In the genomic region with DNA sequence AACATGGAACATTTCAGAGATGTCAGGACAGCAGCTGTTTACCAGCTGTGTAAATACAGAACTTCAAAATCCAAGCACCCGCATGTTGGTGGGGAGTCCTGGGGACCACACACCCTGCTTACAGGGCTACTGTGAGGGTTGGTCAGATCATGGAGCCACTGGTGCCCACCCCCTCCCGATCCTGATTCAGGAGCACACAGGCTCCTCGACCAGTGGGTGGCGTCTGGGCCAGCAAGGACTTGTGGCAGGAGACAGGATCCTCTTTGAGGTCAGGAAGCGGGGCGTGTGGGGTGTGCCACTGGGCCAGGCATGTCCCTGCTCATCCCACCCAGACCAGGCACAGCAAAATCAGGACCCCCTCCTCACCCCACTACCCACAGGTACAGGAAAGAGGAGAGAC, we compare ENCODE assay signal across 16 cellular contexts.
DNase-seq lines count a peak whose midpoint lies in the region; ATAC-seq and TF ChIP-seq lines count a peak whose summit lies in the region.
"Had no signal": no experiment of that assay in that cellular context is flagged by ENCODE, and none has a peak within 500 bp of the region (broad histone marks: within the 10 kb centered on the region; RNA-seq: fewer than 3 reads in every experiment).

No MANE protein-coding gene starts in this region.

- peaks cover 0 to under 1% (median 0%) of the 10 kb centered on the region in 11 experiments; a peak in 1 of 22 replicates for H4K20me1 ChIP-seq in BLaER1 treated with 17β-estradiol and CSF1 and Interleukin-3, amounts not matched to agents 10 nM and 100 nM

- H3K4me3 ChIP-seq in BLaER1 treated with 17β-estradiol and CSF1 and Interleukin-3, amounts not matched to agents 10 nM and 100 nM: no peak overlapping the region
- H3K4me3 ChIP-seq in GM06990 (replicated peaks; ENCODE audit: low read depth, low read length) (no peak overlapping the region), thyroid gland (replicated peaks in 1 of 3) (no peak overlapping the region), adrenal gland (no peak overlapping the region)

- no peak for DNase-seq in GM06990 (ENCODE audit: extremely low read depth, insufficient read length)
- peak; percentile 61 for DNase-seq in SK-MEL-5 (ENCODE audit: low read depth, low spot score)
- peak; percentile 7 for DNase-seq in iris pigment epithelial cell (ENCODE audit: low read depth)
- no peak for DNase-seq in thyroid gland
- no peak for DNase-seq in Right ventricle myocardium superior
- DNase-seq in adrenal gland: no peak
- no peak for DNase-seq in NCI-H146 (lab: John Stamatoyannopoulos, UW)
- DNase-seq: activated B cell treated with CpG ODN at 0.5 μM for 24 hours; activated CD8-positive, alpha-beta memory T cell treated with anti-CD3 and anti-CD28 coated beads, Interleukin-2, amount 10 ng/mL, durations not matched to agents 7 days and 5 days; dermis blood vessel endothelial cell; erythroblast; GOT3; MV-4-11; NCI-H2081; NCI-H524 treated with DMSO at 0.1 percent for 48 hours had no signal

- H3K36me3 ChIP-seq in BLaER1 treated with 17β-estradiol and CSF1 and Interleukin-3, amounts not matched to agents 10 nM and 100 nM: no peaks in the 10 kb centered on the region
- no peaks in the 10 kb centered on the region for H3K36me3 ChIP-seq in GM06990 (ENCODE audit: control insufficient read depth, insufficient read depth, low read length)
- H3K36me3 ChIP-seq in thyroid gland: no peaks in the 10 kb centered on the region
- no peaks in the 10 kb centered on the region for H3K36me3 ChIP-seq in adrenal gland (replicated peaks in 1 of 2)

- intact Hi-C loops in thyroid gland (cut with DNase I): no loop called here
- intact Hi-C loops in Right ventricle myocardium superior (cut with DNase I): no loop called here
- intact Hi-C loops in adrenal gland (cut with DNase I): no loop called here

- in situ Hi-C loops in SK-MEL-5 (cut with HindIII; ENCODE audit: low pct_unique_long_range_greater_than_20kb, low sequenced_read_pairs): no loop called here

- ATAC-seq in Right ventricle myocardium superior (ENCODE audit: poor library complexity): no peak
- ATAC-seq: activated CD8-positive, alpha-beta memory T cell treated with anti-CD3 and anti-CD28 coated beads, Interleukin-2, amount 10 ng/mL, durations not matched to agents 7 days and 5 days had no signal

- no peaks in the 10 kb centered on the region for H3K27me3 ChIP-seq in BLaER1 treated with 17β-estradiol and CSF1 and Interleukin-3, amounts not matched to agents 10 nM and 100 nM
- no peaks in the 10 kb centered on the region; the same call in 1 of the 2 replicates for H3K27me3 ChIP-seq in GM06990 (replicated peaks; ENCODE audit: control insufficient read depth, insufficient read depth, low read length)
- no peaks in the 10 kb centered on the region for H3K27me3 ChIP-seq in thyroid gland
- H3K27me3 ChIP-seq in adrenal gland: peaks cover 5% of the 10 kb centered on the region

- TF ChIP-seq CTCF in GM06990 (IDR thresholded peaks at IDR 0.05; ENCODE audit: insufficient read depth, low read length, poor library complexity, severe bottlenecking) (peak; percentile 15), thyroid gland (IDR thresholded peaks at IDR 0.05) (no peak), adrenal gland (IDR thresholded peaks at IDR 0.05) (no peak)

- peak overlapping the region in 1 of 11 experiments; percentile 16; a peak in 1 of 22 replicates for H3K27ac ChIP-seq in BLaER1 treated with 17β-estradiol and CSF1 and Interleukin-3, amounts not matched to agents 10 nM and 100 nM
- H3K27ac ChIP-seq in thyroid gland (no peak overlapping the region), adrenal gland (no peak overlapping the region)

- TF ChIP-seq POLR2A in thyroid gland (IDR thresholded peaks at IDR 0.05) (no peak), adrenal gland (IDR thresholded peaks at IDR 0.05) (no peak)

- H3K4me1 ChIP-seq in BLaER1 treated with 17β-estradiol and CSF1 and Interleukin-3, amounts not matched to agents 10 nM and 100 nM: peaks cover 0 to 45% (median 38%) of the 10 kb centered on the region in 10 experiments; a peak in 16 of 20 replicates
- no peaks in the 10 kb centered on the region for H3K4me1 ChIP-seq in thyroid gland
- H3K4me1 ChIP-seq in adrenal gland (replicated peaks in 1 of 2): no peaks in the 10 kb centered on the region

- H3K9me3 ChIP-seq in BLaER1 treated with 17β-estradiol and CSF1 and Interleukin-3, amounts not matched to agents 10 nM and 100 nM (replicated peaks in 1 of 11): no peaks in the 10 kb centered on the region
- H3K9me3 ChIP-seq in thyroid gland (no peaks in the 10 kb centered on the region), adrenal gland (replicated peaks in 1 of 3) (no peaks in the 10 kb centered on the region)

- WGBS in thyroid gland, 2 donors: 60 to 72% methylated on average over 6 of the region's 6 CpGs
- 59 to 94% (median 64%) methylated on average over 3 to 6 of the region's 6 CpGs for whole genome bisulfite sequencing in adrenal gland, 4 donors

- no peak overlapping the region for H3K9ac ChIP-seq in BLaER1 treated with 17β-estradiol and CSF1 and Interleukin-3, amounts not matched to agents 10 nM and 100 nM

- H3K4me2 ChIP-seq in BLaER1 treated with 17β-estradiol and CSF1 and Interleukin-3, amounts not matched to agents 10 nM and 100 nM: peak overlapping the region in 7 of 11 experiments; percentile 26 to 57 (median 47); a peak in 9 of 22 replicates

Comparison
In these comparisons a context has a peak if more than half of its experiments do, and no peak if none do; other contexts are left out.
1. DNase-seq: peak in SK-MEL-5 (single experiment) and iris pigment epithelial cell (single experiment); none in GM06990 (single experiment), thyroid gland (0 of 2), Right ventricle myocardium superior (single experiment), adrenal gland (0 of 7) and NCI-H146 (single experiment).